9 cellular contexts compared by ENCODE assay signal in genomic region chr1:16026723-16027484, GRCh38. TPM values are rescaled to one million over a fixed set of nuclear protein-coding genes. Genes with fewer than 3 reads are reported as not detected.
DNase-seq lines count a peak whose midpoint lies in the region; ATAC-seq and TF ChIP-seq lines count a peak whose summit lies in the region.
"Had no signal": no experiment of that assay in that cellular context is flagged by ENCODE, and none has a peak within 500 bp of the region (broad histone marks: within the 10 kb centered on the region; RNA-seq: fewer than 3 reads in every experiment).

No MANE protein-coding gene starts in this region.

- no peaks in the 10 kb centered on the region for H3K9me3 ChIP-seq in tibial artery

- H3K4me3 ChIP-seq in tibial artery: peak overlapping the region; percentile 17 to 45

- POLR2A ChIA-PET in activated CD8-positive, alpha-beta T cell treated with anti-CD3 and anti-CD28 coated beads for 36 hours (lab: Charles Lee): no interaction called here
- POLR2A ChIA-PET in activated CD8-positive, alpha-beta T cell treated with anti-CD3 and anti-CD28 coated beads, Interleukin-2, amount 10 ng/mL, durations not matched to agents 7 days and 5 days (lab: Charles Lee): no interaction called here

- H3K36me3 Mint-ChIP-seq in activated CD8-positive, alpha-beta T cell treated with anti-CD3 and anti-CD28 coated beads for 36 hours (ENCODE audit: low read depth): no peaks in the 10 kb centered on the region
- H3K36me3 Mint-ChIP-seq in activated CD8-positive, alpha-beta T cell treated with anti-CD3 and anti-CD28 coated beads, Interleukin-2, amount 10 ng/mL, durations not matched to agents 7 days and 5 days (ENCODE audit: low read depth): no peaks in the 10 kb centered on the region
- H3K36me3 Mint-ChIP-seq: IgD-negative memory B cell had no signal

- intact Hi-C loops in activated CD8-positive, alpha-beta T cell treated with anti-CD3 and anti-CD28 coated beads for 36 hours (cut with micrococcal nuclease): no loop called here
- intact Hi-C loops in tibial artery (cut with DNase I; ENCODE audit: low total_unique reads): no loop called here

- peak; percentile 48 for DNase-seq in activated CD8-positive, alpha-beta T cell treated with anti-CD3 and anti-CD28 coated beads for 36 hours
- DNase-seq in activated CD8-positive, alpha-beta T cell treated with anti-CD3 and anti-CD28 coated beads, Interleukin-2, amount 10 ng/mL, durations not matched to agents 7 days and 5 days: no peak
- peak; percentile 59 to 62 for DNase-seq in activated T-cell treated with anti-CD3 and anti-CD28 coated beads, Interleukin-2, amount 50 U/mL, for 48 hours
- peak; percentile 95 for DNase-seq in left kidney (ENCODE audit: low read depth, low spot score)
- no peak for DNase-seq in tibial artery

- H3K27ac ChIP-seq in tibial artery: peak overlapping the region; percentile 5 to 45

- no peak overlapping the region for H3K27ac Mint-ChIP-seq in activated CD8-positive, alpha-beta T cell treated with anti-CD3 and anti-CD28 coated beads for 36 hours
- no peak overlapping the region for H3K27ac Mint-ChIP-seq in activated CD8-positive, alpha-beta T cell treated with anti-CD3 and anti-CD28 coated beads, Interleukin-2, amount 10 ng/mL, durations not matched to agents 7 days and 5 days
- H3K27ac Mint-ChIP-seq: IgD-negative memory B cell had no signal

- CTCF ChIA-PET in activated CD8-positive, alpha-beta T cell treated with anti-CD3 and anti-CD28 coated beads for 36 hours (lab: Charles Lee): no interaction called here
- CTCF ChIA-PET in activated CD8-positive, alpha-beta T cell treated with anti-CD3 and anti-CD28 coated beads, Interleukin-2, amount 10 ng/mL, durations not matched to agents 7 days and 5 days (lab: Charles Lee): no interaction called here

- H3K27me3 Mint-ChIP-seq in activated CD8-positive, alpha-beta T cell treated with anti-CD3 and anti-CD28 coated beads for 36 hours: peaks cover 15% of the 10 kb centered on the region
- peaks cover 2% of the 10 kb centered on the region for H3K27me3 Mint-ChIP-seq in activated CD8-positive, alpha-beta T cell treated with anti-CD3 and anti-CD28 coated beads, Interleukin-2, amount 10 ng/mL, durations not matched to agents 7 days and 5 days (ENCODE audit: low read depth)

- no peaks in the 10 kb centered on the region for H3K36me3 ChIP-seq in tibial artery

- no peaks in the 10 kb centered on the region for H3K27me3 ChIP-seq in tibial artery

- peaks cover 3% of the 10 kb centered on the region for H3K4me1 Mint-ChIP-seq in activated CD8-positive, alpha-beta T cell treated with anti-CD3 and anti-CD28 coated beads for 36 hours (ENCODE audit: low read depth)
- H3K4me1 Mint-ChIP-seq in activated CD8-positive, alpha-beta T cell treated with anti-CD3 and anti-CD28 coated beads, Interleukin-2, amount 10 ng/mL, durations not matched to agents 7 days and 5 days (ENCODE audit: low read depth): peaks cover 2% of the 10 kb centered on the region

- H3K4me1 ChIP-seq in tibial artery: peaks cover 0 to 12% (median 11%) of the 10 kb centered on the region in 4 donors

- ATAC-seq in activated CD8-positive, alpha-beta T cell treated with anti-CD3 and anti-CD28 coated beads for 36 hours: peak; percentile 60
- ATAC-seq in activated CD8-positive, alpha-beta T cell treated with anti-CD3 and anti-CD28 coated beads, Interleukin-2, amount 10 ng/mL, durations not matched to agents 7 days and 5 days: no peak
- ATAC-seq in GM18867 (IDR thresholded peaks at IDR 0.05; ENCODE audit: unreplicated experiment) (no peak), GM21381 (IDR thresholded peaks at IDR 0.05; ENCODE audit: unreplicated experiment) (no peak), HG02763 (IDR thresholded peaks at IDR 0.05; ENCODE audit: unreplicated experiment) (no peak)

- no peaks in the 10 kb centered on the region for H3K9me3 Mint-ChIP-seq in activated CD8-positive, alpha-beta T cell treated with anti-CD3 and anti-CD28 coated beads for 36 hours
- H3K9me3 Mint-ChIP-seq in activated CD8-positive, alpha-beta T cell treated with anti-CD3 and anti-CD28 coated beads, Interleukin-2, amount 10 ng/mL, durations not matched to agents 7 days and 5 days (ENCODE audit: insufficient read depth): no peaks in the 10 kb centered on the region
- H3K9me3 Mint-ChIP-seq: IgD-negative memory B cell had no signal

- TF ChIP-seq CTCF in activated CD8-positive, alpha-beta T cell treated with anti-CD3 and anti-CD28 coated beads for 36 hours (IDR thresholded peaks at IDR 0.05): no peak
- TF ChIP-seq CTCF in tibial artery (IDR thresholded peaks at IDR 0.05): no peak

- H3K4me3 Mint-ChIP-seq in activated CD8-positive, alpha-beta T cell treated with anti-CD3 and anti-CD28 coated beads for 36 hours: no peak overlapping the region
- no peak overlapping the region for H3K4me3 Mint-ChIP-seq in activated CD8-positive, alpha-beta T cell treated with anti-CD3 and anti-CD28 coated beads, Interleukin-2, amount 10 ng/mL, durations not matched to agents 7 days and 5 days

RNA-seq across cellular contexts. Expression of gene CLCNKA, which starts 5.1 kb away (rescaled TPM):
- total RNA-seq in activated CD8-positive, alpha-beta T cell treated with anti-CD3 and anti-CD28 coated beads for 36 hours: not detected
- total RNA-seq in activated CD8-positive, alpha-beta T cell treated with anti-CD3 and anti-CD28 coated beads, Interleukin-2, amount 10 ng/mL, durations not matched to agents 7 days and 5 days: not detected

RNA-seq across cellular contexts. Expression of gene HSPB7, which starts 9.1 kb away (rescaled TPM):
- total RNA-seq in activated CD8-positive, alpha-beta T cell treated with anti-CD3 and anti-CD28 coated beads for 36 hours: not detected
- not detected for total RNA-seq in activated CD8-positive, alpha-beta T cell treated with anti-CD3 and anti-CD28 coated beads, Interleukin-2, amount 10 ng/mL, durations not matched to agents 7 days and 5 days

RNA-seq across cellular contexts. Expression of gene CLCNKB, which starts 16.7 kb away (rescaled TPM):
- not detected for total RNA-seq in activated CD8-positive, alpha-beta T cell treated with anti-CD3 and anti-CD28 coated beads for 36 hours
- total RNA-seq in activated CD8-positive, alpha-beta T cell treated with anti-CD3 and anti-CD28 coated beads, Interleukin-2, amount 10 ng/mL, durations not matched to agents 7 days and 5 days: not detected

RNA-seq across cellular contexts. Expression of gene SRARP, which starts 22.9 kb away (rescaled TPM):
- not detected for total RNA-seq in activated CD8-positive, alpha-beta T cell treated with anti-CD3 and anti-CD28 coated beads for 36 hours
- not detected for total RNA-seq in activated CD8-positive, alpha-beta T cell treated with anti-CD3 and anti-CD28 coated beads, Interleukin-2, amount 10 ng/mL, durations not matched to agents 7 days and 5 days

RNA-seq across cellular contexts. Expression of gene FAM131C, which starts 46.5 kb away (rescaled TPM):
- total RNA-seq in activated CD8-positive, alpha-beta T cell treated with anti-CD3 and anti-CD28 coated beads for 36 hours: under 1 TPM; 0.70 to 0.87 TPM
- total RNA-seq in activated CD8-positive, alpha-beta T cell treated with anti-CD3 and anti-CD28 coated beads, Interleukin-2, amount 10 ng/mL, durations not matched to agents 7 days and 5 days: 1 to 10 TPM; 6.0 to 6.1 TPM

Comparison
In these comparisons a context has a peak if more than half of its experiments do, and no peak if none do; other contexts are left out.
1. DNase-seq: peak in activated CD8-positive, alpha-beta T cell treated with anti-CD3 and anti-CD28 coated beads for 36 hours (single experiment), activated T-cell treated with anti-CD3 and anti-CD28 coated beads, Interleukin-2, amount 50 U/mL, for 48 hours (2 of 2) and left kidney (single experiment); none in activated CD8-positive, alpha-beta T cell treated with anti-CD3 and anti-CD28 coated beads, Interleukin-2, amount 10 ng/mL, durations not matched to agents 7 days and 5 days (single experiment) and tibial artery (0 of 2).